Comparison of ENCODE assay signal across 1 cellular context in genomic region chr4:37826282-37827029, GRCh38.
TF ChIP-seq lines count a peak whose summit lies in the region.

Gene PGM2, plus strand, starts transcription at chr4:37826686. Its CDS starts 47 bp downstream, at chr4:37826733.

TF ChIP-seq in K562, 482 proteins besides CTCF, POLR2A, EP300 and RAD21 (continued from another document and continues in another):
- TF ChIP-seq NKRF (IDR thresholded peaks at IDR 0.05; ENCODE audit: borderline replicate concordance) (peak; percentile 53; the same call in 1 of the 2 replicates), ASH1L (IDR thresholded peaks at IDR 0.05; ENCODE audit: borderline replicate concordance, low read depth, partially characterized antibody) (peak; percentile 44), ZNF197 (CRISPR knock-in tag; IDR thresholded peaks at IDR 0.05; ENCODE audit: low read depth) (0 out of 2 replicates have a peak, but pooled peaks have one; percentile 61), JUND (IDR thresholded peaks at IDR 0.05; ENCODE audit: borderline replicate concordance, low read depth, low read length) (peak; percentile 55; the same call in 1 of the 2 replicates), JUND (tag; IDR thresholded peaks at IDR 0.05; ENCODE audit: borderline replicate concordance, low read depth, low read length) (no peak; the same call in 2 of the 3 replicates), POLR2G (IDR thresholded peaks at IDR 0.05; ENCODE audit: low read depth, low read length) (peak; percentile 99), PHB (CRISPR knock-in tag; IDR thresholded peaks at IDR 0.05) (no peak), NFIC (IDR thresholded peaks at IDR 0.05) (peak; percentile 27; the same call in 1 of the 2 replicates), ARID4B (CRISPR knock-in tag; IDR thresholded peaks at IDR 0.05) (peak; percentile 76; the same call in 1 of the 2 replicates), RB1 (IDR thresholded peaks at IDR 0.05; ENCODE audit: low read depth) (peak; percentile 69), ZNF551 (CRISPR knock-in tag; IDR thresholded peaks at IDR 0.05) (no peak), SUPT5H (IDR thresholded peaks at IDR 0.05) (peak; percentile 90), ZNF12 (CRISPR knock-in tag; IDR thresholded peaks at IDR 0.05) (no peak), TFAP4 (CRISPR knock-in tag; IDR thresholded peaks at IDR 0.05; ENCODE audit: borderline replicate concordance) (peak; percentile 59; the same call in 1 of the 2 replicates), ELF2 (CRISPR knock-in tag; IDR thresholded peaks at IDR 0.05) (peak; percentile 79), SETDB1 (IDR thresholded peaks at IDR 0.05; ENCODE audit: low read length) (no peak), ZBTB5 (IDR thresholded peaks at IDR 0.05) (no peak), SMARCE1 (IDR thresholded peaks at IDR 0.05) (0 out of 2 replicates have a peak, but pooled peaks have one; percentile 9), SMAD1 (IDR thresholded peaks at IDR 0.05; ENCODE audit: low read depth, low read length, partially characterized antibody) (peak; percentile 23), MYC (IDR thresholded peaks at IDR 0.05; ENCODE audit: low read depth, low read length) (peak; percentile 82), MYC (CRISPR knock-in tag; IDR thresholded peaks at IDR 0.05; ENCODE audit: borderline replicate concordance, low read depth) (no peak), ZFP91 (CRISPR knock-in tag; IDR thresholded peaks at IDR 0.05) (0 out of 2 replicates have a peak, but pooled peaks have one; percentile 60), FIP1L1 (IDR thresholded peaks at IDR 0.05; ENCODE audit: low read depth, low read length, poor library complexity, severe bottlenecking) (peak; percentile 27), PBX2 (CRISPR knock-in tag; IDR thresholded peaks at IDR 0.05; ENCODE audit: low read depth) (no peak), PBX2 (tag; conservative IDR thresholded peaks at IDR 0.05; ENCODE audit: low read depth) (no peak), E2F3 (CRISPR knock-in tag; IDR thresholded peaks at IDR 0.05) (peak; percentile 55; the same call in 1 of the 2 replicates), EGR1 (conservative IDR thresholded peaks at IDR 0.05) (peak; percentile 97), ZBTB8A (IDR thresholded peaks at IDR 0.05; ENCODE audit: partially characterized antibody) (no peak), RNF2 (IDR thresholded peaks at IDR 0.05) (peak; percentile 23; the same call in 1 of the 2 replicates), ELF1 (tag; IDR thresholded peaks at IDR 0.05) (peak; percentile 87), ZBTB7A (IDR thresholded peaks at IDR 0.05; ENCODE audit: borderline replicate concordance, control insufficient read depth, low read depth, low read length) (0 out of 2 replicates have a peak, but pooled peaks have one; percentile 22), NCOA4 (IDR thresholded peaks at IDR 0.05; ENCODE audit: partially characterized antibody) (no peak), GABPB1 (CRISPR knock-in tag; IDR thresholded peaks at IDR 0.05) (peak; percentile 48; the same call in 1 of the 2 replicates), NEUROD1 (IDR thresholded peaks at IDR 0.05; ENCODE audit: borderline replicate concordance, low read depth, low read length, partially characterized antibody) (peak; percentile 60), CBFA2T2 (conservative IDR thresholded peaks at IDR 0.05) (no peak), PHF20 (IDR thresholded peaks at IDR 0.05; ENCODE audit: partially characterized antibody) (peak; percentile 55), CHD4 (IDR thresholded peaks at IDR 0.05; ENCODE audit: insufficient read depth, insufficient replicate concordance, low read depth, low read length, poor library complexity, severe bottlenecking) (no peak), TBP (optimal IDR thresholded peaks at IDR 0.05; ENCODE audit: low read depth, low read length) (peak; percentile 75), FOXK2 (conservative IDR thresholded peaks at IDR 0.05 in 1 of 2, IDR thresholded peaks at IDR 0.05 in 1 of 2; ENCODE audit: low read depth in 2 of 2) (no peak; a peak in 2 of 4 replicates), ZBTB17 (CRISPR knock-in tag; IDR thresholded peaks at IDR 0.05) (peak; percentile 82), ZNF57 (CRISPR knock-in tag; IDR thresholded peaks at IDR 0.05) (0 out of 2 replicates have a peak, but pooled peaks have one; percentile 36), WHSC1 (IDR thresholded peaks at IDR 0.05; ENCODE audit: low read length) (no peak), RREB1 (CRISPR knock-in tag; IDR thresholded peaks at IDR 0.05) (no peak), KLF16 (IDR thresholded peaks at IDR 0.05) (no peak)
